ENCODE assay signal across 1 cellular context in the genomic region with DNA sequence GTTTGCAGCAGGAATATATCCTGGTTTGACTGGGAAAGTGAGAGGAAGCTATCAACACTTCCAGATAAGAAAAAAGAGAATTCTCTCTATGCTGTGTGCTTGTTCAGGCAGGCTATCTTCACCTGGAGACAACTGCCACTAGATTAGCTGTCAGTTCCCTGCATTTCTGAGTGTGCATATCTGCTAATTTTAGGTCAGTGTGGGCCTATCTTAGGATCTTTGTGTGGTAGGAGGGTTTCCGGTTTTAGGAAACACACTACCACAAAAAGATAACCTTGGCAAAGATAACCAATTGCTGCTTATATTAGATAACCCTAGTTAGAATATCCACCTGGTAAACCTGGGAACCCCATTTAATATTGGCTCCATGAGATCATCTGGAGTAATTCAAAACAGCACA.
A peak's percentile ranks its signal among the peaks of the same experiment; 100 is the strongest.
TF ChIP-seq lines count a peak whose summit lies in the region.

No MANE protein-coding gene starts in this region.

TF ChIP-seq in K562, 482 proteins besides CTCF, POLR2A, EP300 and RAD21 (continued from another document):
- TF ChIP-seq PRPF4 (IDR thresholded peaks at IDR 0.05; ENCODE audit: insufficient read depth, low read depth, low read length, poor library complexity, severe bottlenecking) (no peak), SP1 (CRISPR knock-in tag; IDR thresholded peaks at IDR 0.05) (no peak), SAFB (IDR thresholded peaks at IDR 0.05; ENCODE audit: borderline replicate concordance, low read depth, low read length) (no peak), MEF2D (tag; conservative IDR thresholded peaks at IDR 0.05; ENCODE audit: low read depth) (peak; percentile 89), CBFA2T3 (IDR thresholded peaks at IDR 0.05) (peak; percentile 49; the same call in 1 of the 2 replicates), ZNF311 (CRISPR knock-in tag; IDR thresholded peaks at IDR 0.05) (0 out of 2 replicates have a peak, but pooled peaks have one; percentile 38)
- TF ChIP-seq, protein P1, sequence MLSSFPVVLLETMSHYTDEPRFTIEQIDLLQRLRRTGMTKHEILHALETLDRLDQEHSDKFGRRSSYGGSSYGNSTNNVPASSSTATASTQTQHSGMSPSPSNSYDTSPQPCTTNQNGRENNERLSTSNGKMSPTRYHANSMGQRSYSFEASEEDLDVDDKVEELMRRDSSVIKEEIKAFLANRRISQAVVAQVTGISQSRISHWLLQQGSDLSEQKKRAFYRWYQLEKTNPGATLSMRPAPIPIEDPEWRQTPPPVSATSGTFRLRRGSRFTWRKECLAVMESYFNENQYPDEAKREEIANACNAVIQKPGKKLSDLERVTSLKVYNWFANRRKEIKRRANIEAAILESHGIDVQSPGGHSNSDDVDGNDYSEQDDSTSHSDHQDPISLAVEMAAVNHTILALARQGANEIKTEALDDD (IDR thresholded peaks at IDR 0.05): peak; percentile 54; the same call in 1 of the 2 replicates
